In genomic region chr4:15197005-15197404, GRCh38 we compare ENCODE assay signal across 11 cellular contexts.
DNase-seq lines count a peak whose midpoint lies in the region; ATAC-seq lines count a peak whose summit lies in the region.
"Had no signal": no experiment of that assay in that cellular context is flagged by ENCODE, and none has a peak within 500 bp of the region (broad histone marks: within the 10 kb centered on the region; RNA-seq: fewer than 3 reads in every experiment).

No MANE protein-coding gene starts in this region.

- ATAC-seq in HG03039 (IDR thresholded peaks at IDR 0.05; ENCODE audit: unreplicated experiment) = no peak
- ATAC-seq in HG02678 (IDR thresholded peaks at IDR 0.05; ENCODE audit: unreplicated experiment) = no peak

- DNase-seq in EH (ENCODE audit: low read depth) (peak; percentile 15), NCI-H460 (ENCODE audit: extremely low read depth, low read depth) (peak; percentile 19), dermis microvascular lymphatic vessel endothelial cell (ENCODE audit: low read depth in 2 of 2) (peak; percentile 11 to 19), medulla oblongata (ENCODE audit: extremely low spot score) (peak; percentile 16), SHP77 treated with DMSO at 0.1 percent for 48 hours (lab: John Stamatoyannopoulos, UW) (no peak), GF-D8 (lab: John Stamatoyannopoulos, UW) (no peak)
- DNase-seq: activated gamma-delta T cell, immature natural killer cell, NCI-H774 had no signal

Comparison
In these comparisons a context has a peak if more than half of its experiments do, and no peak if none do; other contexts are left out.
1. DNase-seq: peak in EH (single experiment), NCI-H460 (single experiment), dermis microvascular lymphatic vessel endothelial cell (2 of 2) and medulla oblongata (single experiment); none in SHP77 treated with DMSO at 0.1 percent for 48 hours (single experiment) and GF-D8 (single experiment).